In the genomic region with DNA sequence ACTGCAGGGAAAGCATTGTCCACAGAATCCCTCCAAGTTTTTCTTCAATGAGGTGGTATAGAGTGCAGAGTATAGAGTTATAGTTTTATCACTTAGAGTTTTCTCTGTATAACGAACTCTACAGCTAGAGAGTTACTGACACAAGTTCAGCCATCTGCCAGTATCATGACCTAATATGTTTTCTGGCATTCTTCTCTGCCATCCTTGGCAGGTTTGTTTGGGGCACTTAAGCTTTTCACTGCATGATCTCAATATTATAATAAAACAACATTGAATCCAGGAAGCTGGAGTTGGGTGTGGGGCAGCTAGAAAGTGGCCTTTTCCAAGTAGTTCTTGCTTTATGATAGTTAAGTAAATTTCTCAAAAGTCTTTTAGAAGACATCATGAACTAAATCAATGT, we compare ENCODE assay signal across 8 cellular contexts.
"Had no signal": no experiment of that assay in that cellular context is flagged by ENCODE, and none has a peak within 500 bp of the region (broad histone marks: within the 10 kb centered on the region; RNA-seq: fewer than 3 reads in every experiment).

No MANE protein-coding gene starts in this region.

- H3K9me3 ChIP-seq: HAP-1 had no signal

- ATAC-seq: GM23338, HCT116, K562 had no signal

- H3K4me3 ChIP-seq: GM23338, HAP-1, K562 had no signal

- H3K36me3 ChIP-seq: HAP-1 had no signal

- DNase-seq: H7, HFFc6, IMR-90, KG1 had no signal
